8 cellular contexts compared by ENCODE assay signal in the genomic region with DNA sequence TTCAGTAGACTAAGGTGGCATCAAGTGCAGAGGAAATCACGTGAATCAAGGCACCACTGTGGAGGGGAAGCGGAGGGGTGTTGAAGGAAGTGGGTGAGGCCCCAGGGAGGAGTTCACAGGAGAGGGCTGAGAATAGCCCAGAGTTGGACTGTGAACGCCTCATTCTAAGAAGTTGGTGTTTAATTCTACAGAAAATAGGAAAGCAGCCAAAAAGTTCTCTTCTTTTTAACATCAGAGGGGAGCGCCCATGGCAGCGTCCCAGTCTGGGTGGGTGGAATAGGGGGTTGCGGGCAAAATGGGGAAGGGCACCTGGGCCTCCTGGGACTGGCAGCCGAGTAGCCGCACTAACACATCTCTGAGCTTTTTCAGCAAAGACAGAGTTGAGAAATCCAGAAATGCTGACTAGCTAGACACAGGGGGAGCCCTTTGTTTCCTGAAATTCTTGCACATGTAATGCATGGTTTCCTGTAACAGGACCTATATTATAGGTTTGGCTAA.
DNase-seq lines count a peak whose midpoint lies in the region; ATAC-seq and TF ChIP-seq lines count a peak whose summit lies in the region.

No MANE protein-coding gene starts in this region.

- DNase-seq in activated CD4-positive, CD25-positive, alpha-beta regulatory T cell (lab: John Stamatoyannopoulos, UW), result peak in 3 of 4 experiments; percentile 14 to 40 (median 30)
- DNase-seq in left cardiac atrium (peak; percentile 18), epidermal melanocyte (ENCODE audit: insufficient read length, low spot score) (no peak), lower leg skin (ENCODE audit: low spot score in 2 of 2) (no peak), GOT3 (lab: John Stamatoyannopoulos, UW) (no peak)
- DNase-seq in stimulated activated CD8-positive, alpha-beta memory T cell treated with anti-CD3 and anti-CD28 coated beads, Interleukin-4, amount 100 ng/mL, for 1 hour (ENCODE audit: low read depth in 2 of 2, low spot score in 1 of 2), result peak; percentile 22 to 47

- TF ChIP-seq CTCF in lower leg skin (IDR thresholded peaks at IDR 0.05), result no peak

- no peak for TF ChIP-seq POLR2A in lower leg skin (IDR thresholded peaks at IDR 0.05)

- WGBS in lower leg skin, 2 donors, result 38 to 49% methylated on average over 8 of the region's 8 CpGs

- intact Hi-C loops in left cardiac atrium (cut with DNase I), result no loop called here
- intact Hi-C loops in lower leg skin (cut with DNase I; ENCODE audit: low total_unique reads), result no loop called here

- H3K4me3 ChIP-seq in lower leg skin (ENCODE audit: low read depth, poor library complexity, severe bottlenecking), result no peak overlapping the region

- ATAC-seq in GM18907 (IDR thresholded peaks at IDR 0.05; ENCODE audit: unreplicated experiment) (peak; percentile 85), HG03108 (IDR thresholded peaks at IDR 0.05; ENCODE audit: unreplicated experiment) (peak; percentile 71), left cardiac atrium (peak; percentile 69 to 72)

Comparison
In these comparisons a context has a peak if more than half of its experiments do, and no peak if none do; other contexts are left out.
1. DNase-seq: peak in activated CD4-positive, CD25-positive, alpha-beta regulatory T cell (3 of 4), left cardiac atrium (single experiment) and stimulated activated CD8-positive, alpha-beta memory T cell treated with anti-CD3 and anti-CD28 coated beads, Interleukin-4, amount 100 ng/mL, for 1 hour (2 of 2); none in epidermal melanocyte (single experiment), lower leg skin (0 of 2) and GOT3 (single experiment).
2. Peak in every context shown above with its lines, with median percentiles within 50 percentile points of each other: ATAC-seq.